ENCODE assay signal across 19 cellular contexts in the genomic region with DNA sequence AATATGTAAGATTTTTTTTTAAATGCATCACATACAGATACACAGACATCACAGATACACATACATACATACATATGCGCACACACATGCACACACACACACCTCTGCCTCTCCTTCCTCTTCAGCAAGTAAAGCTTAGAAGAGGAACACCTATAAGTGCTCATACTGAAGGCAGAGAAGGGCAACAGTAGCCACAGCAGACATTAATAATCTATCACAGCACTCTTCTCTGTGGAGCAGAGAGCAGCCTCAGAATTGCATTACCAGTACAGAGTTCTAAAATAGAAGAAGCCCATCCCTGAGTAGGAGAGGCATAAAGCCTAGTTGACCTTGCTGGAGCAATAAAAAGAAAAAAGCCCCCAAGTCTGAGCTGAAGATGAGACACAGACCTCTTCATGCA.
DNase-seq lines count a peak whose midpoint lies in the region; ATAC-seq, FAIRE-seq and TF ChIP-seq lines count a peak whose summit lies in the region.
"Had no signal": no experiment of that assay in that cellular context is flagged by ENCODE, and none has a peak within 500 bp of the region (broad histone marks: within the 10 kb centered on the region; RNA-seq: fewer than 3 reads in every experiment).

No MANE protein-coding gene starts in this region.

- DNase-seq in CD4-positive, alpha-beta T cell = no peak
- no peak for DNase-seq in GM19239 (ENCODE audit: insufficient read length, low spot score)
- no peak for DNase-seq in SK-N-MC (ENCODE audit: low read depth, low spot score)
- DNase-seq in foreskin keratinocyte = peak in 1 of 2 donors; percentile 13
- no peak for DNase-seq in GM13976 (ENCODE audit: low spot score)
- DNase-seq in NCI-H446 treated with DMSO at 0.1 percent for 48 hours (lab: John Stamatoyannopoulos, UW) = no peak
- no peak for DNase-seq in kidney
- DNase-seq: KG1, lower lobe of right lung, NCI-H1436, NCI-H2227 treated with DMSO at 0.1 percent for 48 hours, Right ventricle myocardium superior, T-helper 17 cell had no signal

- H3K27me3 Mint-ChIP-seq in CD4-positive, alpha-beta T cell = no peaks in the 10 kb centered on the region
- H3K27me3 Mint-ChIP-seq: brain; natural killer cell treated with Interleukin-12 subunit alpha and Interleukin-12 subunit beta and Interleukin-15 and Interleukin-18, amount 100 ng/mL, for 72 hours; T-helper 17 cell had no signal

- no peaks in the 10 kb centered on the region for H3K27me3 ChIP-seq in CD4-positive, alpha-beta T cell (ENCODE audit: control insufficient read depth, insufficient read depth, low read length)
- H3K27me3 ChIP-seq in foreskin keratinocyte = no peaks in the 10 kb centered on the region

- H3K4me3 ChIP-seq in SK-N-MC (peak overlapping the region; percentile 22), kidney (ENCODE audit: low read length in 2 of 2) (no peak overlapping the region)
- H3K4me3 ChIP-seq: HAP-1, lower lobe of right lung had no signal

- no peak for ATAC-seq in CD4-positive, alpha-beta T cell (ENCODE audit: poor library complexity)
- ATAC-seq in foreskin keratinocyte = peak; percentile 19
- no peak for ATAC-seq in HG03520 (IDR thresholded peaks at IDR 0.05; ENCODE audit: unreplicated experiment)
- ATAC-seq: T-helper 17 cell had no signal

- H3K27ac Mint-ChIP-seq in CD4-positive, alpha-beta T cell = peak overlapping the region; percentile 61
- H3K27ac Mint-ChIP-seq: B cell, T-helper 17 cell had no signal

- H3K36me3 Mint-ChIP-seq in CD4-positive, alpha-beta T cell (ENCODE audit: low read depth) = peaks cover 11% of the 10 kb centered on the region
- H3K36me3 Mint-ChIP-seq: natural killer cell treated with Interleukin-12 subunit alpha and Interleukin-12 subunit beta and Interleukin-15 and Interleukin-18, amount 100 ng/mL, for 72 hours had no signal

- intact Hi-C loops in CD4-positive, alpha-beta T cell (cut with DNase I, micrococcal nuclease) = no loop called here
- intact Hi-C loops in kidney (cut with DNase I) = no loop called here

- POLR2A ChIA-PET in CD4-positive, alpha-beta T cell (lab: Charles Lee) = no interaction called here

- no peak overlapping the region for H3K27ac ChIP-seq in CD4-positive, alpha-beta T cell (ENCODE audit: low read depth, low read length)
- H3K27ac ChIP-seq in SK-N-MC = peak overlapping the region; percentile 80
- no peak overlapping the region for H3K27ac ChIP-seq in foreskin keratinocyte
- H3K27ac ChIP-seq in kidney (ENCODE audit: low read depth in 2 of 2, low read length in 2 of 2) = no peak overlapping the region
- H3K27ac ChIP-seq: epithelial cell of prostate, lower lobe of right lung had no signal

- no peaks in the 10 kb centered on the region; the same call in 1 of the 2 replicates for H3K36me3 ChIP-seq in SK-N-MC (ENCODE audit: insufficient read depth, low read length)
- H3K36me3 ChIP-seq in kidney (ENCODE audit: control insufficient read depth in 1 of 2, insufficient read depth in 2 of 2, low read length in 2 of 2) = no peaks in the 10 kb centered on the region
- H3K36me3 ChIP-seq: HAP-1, lower lobe of right lung had no signal

- in situ Hi-C loops in GM13976 (cut with MboI; ENCODE audit: low sequenced_read_pairs, unreplicated experiment) = no loop called here

- peaks cover 80% of the 10 kb centered on the region for H3K4me1 Mint-ChIP-seq in CD4-positive, alpha-beta T cell (ENCODE audit: low read depth)

- H3K4me3 Mint-ChIP-seq in CD4-positive, alpha-beta T cell = no peak overlapping the region
- H3K4me3 Mint-ChIP-seq: B cell; brain; natural killer cell treated with Interleukin-12 subunit alpha and Interleukin-12 subunit beta and Interleukin-15 and Interleukin-18, amount 100 ng/mL, for 72 hours; T-helper 17 cell had no signal

- H3K9me3 Mint-ChIP-seq in CD4-positive, alpha-beta T cell = no peaks in the 10 kb centered on the region
- H3K9me3 Mint-ChIP-seq: natural killer cell treated with Interleukin-12 subunit alpha and Interleukin-12 subunit beta and Interleukin-15 and Interleukin-18, amount 100 ng/mL, for 72 hours had no signal

- TF ChIP-seq CTCF in CD4-positive, alpha-beta T cell (IDR thresholded peaks at IDR 0.05) = no peak
- TF ChIP-seq CTCF in foreskin keratinocyte (conservative IDR thresholded peaks at IDR 0.05) (no peak), GM13976 (IDR thresholded peaks at IDR 0.05; ENCODE audit: borderline replicate concordance, control extremely low read depth, extremely low read depth, insufficient read depth, missing control alignments) (no peak), kidney (IDR thresholded peaks at IDR 0.05; ENCODE audit: borderline replicate concordance, extremely low read depth, insufficient read depth) (no peak)

- H3K4me1 ChIP-seq in foreskin keratinocyte (peaks cover 9% of the 10 kb centered on the region), kidney (ENCODE audit: control insufficient read depth in 1 of 2, insufficient read depth in 1 of 2, low read depth in 1 of 2, low read length in 2 of 2) (peaks cover 3 to 8% of the 10 kb centered on the region in 2 donors)
- H3K4me1 ChIP-seq: HAP-1 had no signal

- no peak overlapping the region for H3K9ac ChIP-seq in SK-N-MC (ENCODE audit: insufficient read length)
- no peak overlapping the region for H3K9ac ChIP-seq in kidney (ENCODE audit: low read length in 2 of 2)

- no peaks in the 10 kb centered on the region for H3K9me3 ChIP-seq in CD4-positive, alpha-beta T cell (ENCODE audit: control insufficient read depth, low read length)
- 0 out of 2 replicates have a peak, but pooled peaks cover 2% of the 10 kb centered on the region for H3K9me3 ChIP-seq in SK-N-MC (ENCODE audit: low read depth, low read length)
- H3K9me3 ChIP-seq in kidney (ENCODE audit: control insufficient read depth in 1 of 2, low read length in 2 of 2) = no peaks in the 10 kb centered on the region
- H3K9me3 ChIP-seq: HAP-1, lower lobe of right lung had no signal

- FAIRE-seq in GM19239 (lab: Jason Lieb, UNC) (peak; percentile 73), kidney (lab: Jason Lieb, UNC) (no peak)

- CTCF ChIA-PET in CD4-positive, alpha-beta T cell (lab: Charles Lee) = interaction anchor here (0.8 to 1.4 kb wide), 2 partner anchors 13 to 25 kb away, joined by 3 read pairs; no protein-coding TSS in a partner anchor
